29 cellular contexts compared by ENCODE assay signal in the genomic region with DNA sequence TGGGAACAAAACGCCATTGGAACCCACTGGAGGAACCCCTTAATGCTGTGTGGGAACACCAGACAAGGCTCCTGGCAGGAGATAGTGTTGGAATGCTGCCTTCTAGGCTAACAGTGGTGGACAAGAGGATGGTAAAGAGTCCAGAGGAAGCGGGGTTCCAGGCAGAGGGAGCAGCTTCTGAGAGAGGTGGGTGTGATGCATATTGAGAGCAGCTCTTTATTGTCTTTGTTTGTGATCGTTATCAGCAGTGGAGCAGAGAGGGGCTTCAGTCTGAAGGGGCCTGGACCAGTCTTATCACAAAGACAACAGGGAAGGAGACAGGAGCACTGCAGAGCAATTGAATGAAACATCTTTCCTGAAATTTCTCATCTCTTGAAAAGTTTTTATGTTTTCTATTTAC.
"Had no signal": no experiment of that assay in that cellular context is flagged by ENCODE, and none has a peak within 500 bp of the region (broad histone marks: within the 10 kb centered on the region; RNA-seq: fewer than 3 reads in every experiment).

No MANE protein-coding gene starts in this region.

- H3K27ac Mint-ChIP-seq: activated B cell treated with CpG ODN at 0.5 μM for 24 hours; activated naive CD4-positive, alpha-beta T cell treated with anti-CD3 and anti-CD28 coated beads, Interleukin-2, amount 10 ng/mL, durations not matched to agents 7 days and 5 days; activated naive CD4-positive, alpha-beta T cell treated with anti-CD3 and anti-CD28 coated beads, Interleukin-2, amount 50 U/mL, for 72 hours; activated naive CD8-positive, alpha-beta T cell treated with anti-CD3 and anti-CD28 coated beads, Interleukin-2, amount 10 ng/mL, durations not matched to agents 7 days and 5 days; activated T-cell treated with anti-CD3 and anti-CD28 coated beads, Interleukin-2, amount 50 U/mL, for 24 hours; activated T-cell treated with anti-CD3 and anti-CD28 coated beads, Interleukin-2, amount 50 U/mL, for 72 hours; T-helper 17 cell; T-helper 2 cell treated with Interferon-gamma antibody and Interleukin-4, amounts not matched to agents 5 μg/mL and 100 μg/mL, for 36 hours had no signal

- H3K27ac ChIP-seq: ascending aorta, breast epithelium, cardiac muscle cell, colonic mucosa, WERI-Rb-1 had no signal

- H3K36me3 ChIP-seq: breast epithelium, cardiac muscle cell, colonic mucosa, WERI-Rb-1 had no signal

- H3K9me3 Mint-ChIP-seq: activated B cell treated with CpG ODN at 0.5 μM for 24 hours; activated naive CD4-positive, alpha-beta T cell treated with anti-CD3 and anti-CD28 coated beads, Interleukin-2, amount 50 U/mL, for 72 hours; activated T-cell treated with anti-CD3 and anti-CD28 coated beads, Interleukin-2, amount 50 U/mL, for 24 hours; activated T-cell treated with anti-CD3 and anti-CD28 coated beads, Interleukin-2, amount 50 U/mL, for 72 hours; T-helper 2 cell treated with Interferon-gamma antibody and Interleukin-4, amounts not matched to agents 5 μg/mL and 100 μg/mL, for 36 hours had no signal

- H3K27me3 ChIP-seq: ascending aorta, breast epithelium, cardiac muscle cell, colonic mucosa had no signal

- H3K4me3 Mint-ChIP-seq: activated B cell treated with CpG ODN at 0.5 μM for 24 hours; activated naive CD4-positive, alpha-beta T cell treated with anti-CD3 and anti-CD28 coated beads, Interleukin-2, amount 10 ng/mL, durations not matched to agents 7 days and 5 days; activated naive CD8-positive, alpha-beta T cell treated with anti-CD3 and anti-CD28 coated beads, Interleukin-2, amount 10 ng/mL, durations not matched to agents 7 days and 5 days; activated T-cell treated with anti-CD3 and anti-CD28 coated beads, Interleukin-2, amount 50 U/mL, for 24 hours; activated T-cell treated with anti-CD3 and anti-CD28 coated beads, Interleukin-2, amount 50 U/mL, for 72 hours; brain; T-helper 17 cell; T-helper 2 cell treated with Interferon-gamma antibody and Interleukin-4, amounts not matched to agents 5 μg/mL and 100 μg/mL, for 36 hours had no signal

- H3K27me3 Mint-ChIP-seq: activated B cell treated with CpG ODN at 0.5 μM for 24 hours; activated naive CD8-positive, alpha-beta T cell treated with anti-CD3 and anti-CD28 coated beads, Interleukin-2, amount 10 ng/mL, durations not matched to agents 7 days and 5 days; activated T-cell treated with anti-CD3 and anti-CD28 coated beads, Interleukin-2, amount 50 U/mL, for 24 hours; T-helper 17 cell had no signal

- ATAC-seq: activated CD4-positive, CD25-positive, alpha-beta regulatory T cell treated with anti-CD3 and anti-CD28 coated beads, Interleukin-2, amount 50 U/mL, for 24 hours; activated T-cell treated with anti-CD3 and anti-CD28 coated beads, Interleukin-2, amount 50 U/mL, for 72 hours; esophagus mucosa; T-helper 17 cell had no signal

- H3K4me1 Mint-ChIP-seq: activated B cell treated with CpG ODN at 0.5 μM for 24 hours; activated naive CD4-positive, alpha-beta T cell treated with anti-CD3 and anti-CD28 coated beads, Interleukin-2, amount 10 ng/mL, durations not matched to agents 7 days and 5 days; activated naive CD8-positive, alpha-beta T cell treated with anti-CD3 and anti-CD28 coated beads, Interleukin-2, amount 10 ng/mL, durations not matched to agents 7 days and 5 days had no signal

- H3K36me3 Mint-ChIP-seq: activated naive CD4-positive, alpha-beta T cell treated with anti-CD3 and anti-CD28 coated beads, Interleukin-2, amount 10 ng/mL, durations not matched to agents 7 days and 5 days; activated naive CD4-positive, alpha-beta T cell treated with anti-CD3 and anti-CD28 coated beads, Interleukin-2, amount 50 U/mL, for 72 hours; brain had no signal

- H3K4me1 ChIP-seq: ascending aorta, breast epithelium, colonic mucosa had no signal

- H3K4me3 ChIP-seq: ascending aorta, breast epithelium, cardiac muscle cell, colonic mucosa had no signal

- DNase-seq: activated B cell treated with CpG ODN at 0.5 μM for 24 hours; activated CD4-positive, alpha-beta T cell treated with anti-CD3 and anti-CD28 coated beads for 48 hours; activated CD4-positive, alpha-beta T cell treated with anti-CD3 and anti-CD28 coated beads, Interleukin-2, amount 50 U/mL, for 1 hour; activated CD4-positive, alpha-beta T cell treated with anti-CD3 and anti-CD28 coated beads, Interleukin-2, amount 50 U/mL, for 48 hours; activated CD8-positive, alpha-beta memory T cell treated with anti-CD3 and anti-CD28 coated beads, Interleukin-2, amount 50 U/mL, for 48 hours; activated gamma-delta T cell; activated naive CD4-positive, alpha-beta T cell; activated naive CD4-positive, alpha-beta T cell treated with anti-CD3 and anti-CD28 coated beads, Interleukin-2, amount 10 ng/mL, durations not matched to agents 7 days and 5 days; activated naive CD8-positive, alpha-beta T cell treated with anti-CD3 and anti-CD28 coated beads, Interleukin-2, amount 10 ng/mL, durations not matched to agents 7 days and 5 days; activated T-cell treated with anti-CD3 and anti-CD28 coated beads for 4 hours; activated T-cell treated with anti-CD3 and anti-CD28 coated beads, Interleukin-2, amount 50 U/mL, for 24 hours; activated T-cell treated with anti-CD3 and anti-CD28 coated beads, Interleukin-2, amount 50 U/mL, for 72 hours; central memory CD4-positive, alpha-beta T cell; cerebellar nuclear complex; colonic mucosa; effector CD8-positive, alpha-beta T cell; head of caudate nucleus; T-helper 1 cell; T-helper 17 cell; T1000; WERI-Rb-1 had no signal

- H3K9me3 ChIP-seq: ascending aorta, breast epithelium, colonic mucosa had no signal
